8 cellular contexts compared by ENCODE assay signal in the genomic region with DNA sequence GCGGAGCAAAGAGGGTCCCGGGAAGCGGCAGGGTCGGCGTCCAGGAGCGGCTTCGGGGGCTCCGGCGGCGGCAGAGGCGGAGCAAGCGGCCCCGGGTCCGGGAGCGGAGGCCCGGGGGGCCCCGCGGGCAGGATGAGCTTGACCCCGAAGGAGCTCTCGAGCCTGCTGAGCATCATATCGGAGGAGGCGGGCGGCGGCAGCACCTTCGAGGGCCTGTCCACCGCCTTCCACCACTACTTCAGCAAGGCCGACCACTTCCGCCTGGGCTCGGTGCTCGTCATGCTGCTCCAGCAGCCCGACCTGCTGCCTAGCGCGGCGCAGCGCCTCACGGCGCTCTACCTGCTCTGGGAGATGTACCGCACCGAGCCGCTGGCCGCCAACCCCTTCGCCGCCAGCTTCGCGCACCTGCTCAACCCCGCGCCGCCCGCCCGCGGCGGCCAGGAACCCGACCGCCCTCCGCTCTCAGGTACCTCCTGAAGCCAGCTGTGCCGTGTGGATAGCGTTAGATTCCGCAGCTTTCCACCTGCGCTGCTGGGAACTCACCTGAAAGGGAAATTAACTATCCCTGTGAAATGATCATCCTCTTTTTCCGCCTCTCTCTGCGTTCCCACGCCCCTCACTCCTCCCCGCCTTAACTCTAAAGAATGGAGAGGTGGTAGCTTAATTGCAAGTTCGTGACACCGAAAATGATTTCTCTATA.
DNase-seq lines count a peak whose midpoint lies in the region; ATAC-seq and TF ChIP-seq lines count a peak whose summit lies in the region.

No MANE protein-coding gene starts in this region.

- DNase-seq in astrocyte of the spinal cord (ENCODE audit: low read depth, low spot score) (peak; percentile 62), hippocampal formation (lab: John Stamatoyannopoulos, UW) (no peak)
- peak; percentile 40 to 53 for DNase-seq in stimulated activated CD4-positive, alpha-beta T cell treated with anti-CD3 and anti-CD28 coated beads, Interleukin-12 subunit alpha, Interleukin-12 subunit beta, amount 100 ng/mL, for 24 hours (ENCODE audit: low read depth in 2 of 2)

- H3K36me3 Mint-ChIP-seq in T-helper 1 cell treated with Interleukin-12 subunit alpha and Interleukin-12 subunit beta and Interleukin-4 antibody, amounts not matched to agents 30 μg/mL and 1 μg/mL, for 36 hours (ENCODE audit: low read depth): peaks cover 23% of the 10 kb centered on the region

- H3K9me3 ChIP-seq in ES-I3 (ENCODE audit: control insufficient read depth, insufficient read depth, low read length) (no peaks in the 10 kb centered on the region), KOPT-K1 (ENCODE audit: insufficient read depth, low read length, poor library complexity, severe bottlenecking) (no peaks in the 10 kb centered on the region), iPS-20b (ENCODE audit: insufficient read depth, low read depth, low read length) (no peaks in the 10 kb centered on the region)

- no peak for TF ChIP-seq CTCF in astrocyte of the spinal cord (IDR thresholded peaks at IDR 0.05; ENCODE audit: low read depth, low read length)

- H3K27me3 ChIP-seq in iPS-20b (ENCODE audit: insufficient read depth, low read length): no peaks in the 10 kb centered on the region

- ATAC-seq in GM21717 (IDR thresholded peaks at IDR 0.05; ENCODE audit: unreplicated experiment): peak; percentile 55

- H3K27me3 Mint-ChIP-seq in T-helper 1 cell treated with Interleukin-12 subunit alpha and Interleukin-12 subunit beta and Interleukin-4 antibody, amounts not matched to agents 30 μg/mL and 1 μg/mL, for 36 hours (ENCODE audit: low read depth): no peaks in the 10 kb centered on the region

- H3K9ac ChIP-seq in ES-I3 (ENCODE audit: low read depth, low read length): peak overlapping the region; percentile 85
- peak overlapping the region; percentile 87; the same call in 1 of the 2 replicates for H3K9ac ChIP-seq in iPS-20b (ENCODE audit: low read depth, low read length)

- H3K4me1 ChIP-seq in ES-I3 (ENCODE audit: insufficient read depth, low read length) (peaks cover 18% of the 10 kb centered on the region), iPS-20b (ENCODE audit: insufficient read depth, low read length) (peaks cover 16% of the 10 kb centered on the region)

- H3K36me3 ChIP-seq in ES-I3 (ENCODE audit: insufficient read depth, low read length) (peaks cover 7% of the 10 kb centered on the region), KOPT-K1 (ENCODE audit: insufficient read depth, low read length) (peaks cover 29% of the 10 kb centered on the region), iPS-20b (ENCODE audit: insufficient read depth, low read depth, low read length) (peaks cover 8% of the 10 kb centered on the region; the same call in 1 of the 2 replicates)

- H3K27ac ChIP-seq in KOPT-K1 (ENCODE audit: low read depth, low read length, poor library complexity, severe bottlenecking) (peak overlapping the region; percentile 89), iPS-20b (ENCODE audit: low read length) (no peak overlapping the region)

- peak overlapping the region; percentile 96 for H3K27ac Mint-ChIP-seq in T-helper 1 cell treated with Interleukin-12 subunit alpha and Interleukin-12 subunit beta and Interleukin-4 antibody, amounts not matched to agents 30 μg/mL and 1 μg/mL, for 36 hours

- peaks cover 32% of the 10 kb centered on the region for H3K4me1 Mint-ChIP-seq in T-helper 1 cell treated with Interleukin-12 subunit alpha and Interleukin-12 subunit beta and Interleukin-4 antibody, amounts not matched to agents 30 μg/mL and 1 μg/mL, for 36 hours (ENCODE audit: low read depth)

- H3K4me3 ChIP-seq in astrocyte of the spinal cord (ENCODE audit: low read depth, low read length): peak overlapping the region; percentile 77
- H3K4me3 ChIP-seq in iPS-20b (ENCODE audit: low read length): peak overlapping the region; percentile 85

- in situ Hi-C loops in astrocyte of the spinal cord (cut with HindIII; ENCODE audit: low sequenced_read_pairs): no loop called here

- no peaks in the 10 kb centered on the region for H3K9me3 Mint-ChIP-seq in T-helper 1 cell treated with Interleukin-12 subunit alpha and Interleukin-12 subunit beta and Interleukin-4 antibody, amounts not matched to agents 30 μg/mL and 1 μg/mL, for 36 hours

- peak overlapping the region; percentile 96 for H3K4me3 Mint-ChIP-seq in T-helper 1 cell treated with Interleukin-12 subunit alpha and Interleukin-12 subunit beta and Interleukin-4 antibody, amounts not matched to agents 30 μg/mL and 1 μg/mL, for 36 hours

Comparison
In these comparisons a context has a peak if more than half of its experiments do, and no peak if none do; other contexts are left out.
1. DNase-seq: peak in astrocyte of the spinal cord (single experiment) and stimulated activated CD4-positive, alpha-beta T cell treated with anti-CD3 and anti-CD28 coated beads, Interleukin-12 subunit alpha, Interleukin-12 subunit beta, amount 100 ng/mL, for 24 hours (2 of 2); none in hippocampal formation (0 of 2).